22 cellular contexts compared by ENCODE assay signal in the genomic region with DNA sequence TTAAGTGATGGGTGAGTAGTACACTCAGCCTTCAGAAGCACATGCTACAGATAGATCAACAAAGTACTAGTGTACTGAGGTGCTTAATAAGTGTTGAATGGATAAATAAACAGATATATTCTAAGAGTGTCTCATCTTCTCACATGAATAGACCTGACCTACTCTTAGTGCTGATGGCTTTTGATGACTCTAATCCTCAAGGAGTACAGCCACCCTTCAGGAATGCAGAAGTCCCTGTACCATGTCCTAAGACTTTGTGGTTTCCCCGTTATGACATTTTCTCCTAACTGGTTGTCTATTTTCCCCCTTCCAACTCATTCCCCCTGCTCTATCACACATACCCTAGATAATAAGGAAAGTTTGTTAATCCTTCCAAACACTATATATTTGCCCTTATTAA.
DNase-seq lines count a peak whose midpoint lies in the region; ATAC-seq, FAIRE-seq and TF ChIP-seq lines count a peak whose summit lies in the region.
"Had no signal": no experiment of that assay in that cellular context is flagged by ENCODE, and none has a peak within 500 bp of the region (broad histone marks: within the 10 kb centered on the region; RNA-seq: fewer than 3 reads in every experiment).

No MANE protein-coding gene starts in this region.

- ATAC-seq in HG03039 (IDR thresholded peaks at IDR 0.05; ENCODE audit: unreplicated experiment): no peak
- ATAC-seq in GM21619 (IDR thresholded peaks at IDR 0.05; ENCODE audit: unreplicated experiment): no peak
- ATAC-seq: A549, K562, SK-N-SH treated with all-trans-retinoic acid at 6 μM for 48 hours had no signal

- dilution Hi-C loops in keratinocyte (cut with MboI; ENCODE audit: extremely low pct_ligation_motif_present, low sequenced_read_pairs): no loop called here

- 47 to 63% methylated on average over 1 of the region's 1 CpG for WGBS in GM23248 (ENCODE audit: low coverage in 1 of 2, low lambda C conversion rate in 2 of 2, missing lambda C conversion rate in 2 of 2), 2 experiments

- no peaks in the 10 kb centered on the region for H3K9me2 ChIP-seq in GM23248 (ENCODE audit: insufficient read depth)

- peak; percentile 9 for DNase-seq in AG10803 (ENCODE audit: low read depth)
- DNase-seq in GM23248: peak; percentile 19
- DNase-seq in amniotic epithelial cell (ENCODE audit: low read depth): peak; percentile 27
- peak; percentile 11 for DNase-seq in keratinocyte (ENCODE audit: low read depth, low spot score)
- no peak for DNase-seq in activated CD8-positive, alpha-beta memory T cell treated with anti-CD3 and anti-CD28 coated beads for 24 hours
- no peak for DNase-seq in NCI-H510A (lab: John Stamatoyannopoulos, UW)
- DNase-seq: COR-L47, DMS79, GDM1, H7, NCI-H1092, NCI-H2107, NCI-H226, NCI-H526 treated with DMSO at 0.1 percent for 48 hours, SHP77 treated with DMSO at 0.1 percent for 48 hours, T-helper 1 cell had no signal

- H2AFZ ChIP-seq in GM23248 (no peak overlapping the region), keratinocyte (ENCODE audit: control insufficient read depth, low read length) (no peak overlapping the region)

- no peak overlapping the region for H3K4me2 ChIP-seq in GM23248 (ENCODE audit: unreplicated experiment)
- no peak overlapping the region for H3K4me2 ChIP-seq in keratinocyte (ENCODE audit: control insufficient read depth, extremely low read depth, insufficient read depth, low read depth, low read length)
- H3K4me2 ChIP-seq: A549 had no signal

- H3F3A ChIP-seq in GM23248 (ENCODE audit: insufficient read depth): no peaks in the 10 kb centered on the region

- H3K4me1 ChIP-seq in GM23248 (ENCODE audit: insufficient read depth): no peaks in the 10 kb centered on the region
- no peaks in the 10 kb centered on the region for H3K4me1 ChIP-seq in keratinocyte (ENCODE audit: control insufficient read depth, extremely low read depth, insufficient read depth, low read length)
- H3K4me1 ChIP-seq: A549 had no signal

- in situ Hi-C loops in GM23248 (cut with MboI): no loop called here

- no peaks in the 10 kb centered on the region for H3K27me3 ChIP-seq in GM23248 (replicated peaks; ENCODE audit: insufficient read depth)
- no peaks in the 10 kb centered on the region for H3K27me3 ChIP-seq in keratinocyte (ENCODE audit: control insufficient read depth, extremely low read depth, insufficient read depth, low read length)

- no peaks in the 10 kb centered on the region for H3K36me3 ChIP-seq in GM23248 (ENCODE audit: low read depth)
- H3K36me3 ChIP-seq in keratinocyte (ENCODE audit: control insufficient read depth in 2 of 2, extremely low read depth in 1 of 2, insufficient read depth in 2 of 2, low read length in 2 of 2): no peaks in the 10 kb centered on the region

- H4K20me1 ChIP-seq in GM23248 (ENCODE audit: insufficient read depth) (no peaks in the 10 kb centered on the region), keratinocyte (ENCODE audit: control insufficient read depth, extremely low read depth, insufficient read depth, low read length) (no peaks in the 10 kb centered on the region)

- no peak overlapping the region for H3K27ac ChIP-seq in GM23248
- no peak overlapping the region for H3K27ac ChIP-seq in keratinocyte (ENCODE audit: control insufficient read depth, insufficient read depth, low read length)
- H3K27ac ChIP-seq: A549 had no signal

- no peaks in the 10 kb centered on the region for H3K9me1 ChIP-seq in keratinocyte (ENCODE audit: control insufficient read depth, extremely low read depth, insufficient read depth, low read length)

- TF ChIP-seq CTCF in AG10803 (conservative IDR thresholded peaks at IDR 0.05; ENCODE audit: low read length) (no peak), keratinocyte (optimal IDR thresholded peaks at IDR 0.05 in 1 of 3, IDR thresholded peaks at IDR 0.05 in 1 of 3, conservative IDR thresholded peaks at IDR 0.05 in 1 of 3; ENCODE audit: extremely low read depth in 1 of 3, insufficient read depth in 2 of 3, low read length in 3 of 3) (no peak)

- no peak for FAIRE-seq in keratinocyte (lab: Jason Lieb, UNC)
- FAIRE-seq: A549, GM12891, K562 had no signal

- H3K9me3 ChIP-seq in GM23248 (ENCODE audit: low read depth) (no peaks in the 10 kb centered on the region), keratinocyte (ENCODE audit: control insufficient read depth, low read depth, low read length) (no peaks in the 10 kb centered on the region)
- H3K9me3 ChIP-seq: A549 had no signal

- H3K4me3 ChIP-seq in AG10803 (ENCODE audit: low read length) (no peak overlapping the region), GM23248 (no peak overlapping the region), keratinocyte (ENCODE audit: control insufficient read depth in 2 of 3, extremely low read depth in 1 of 3, insufficient read depth in 2 of 3, low read depth in 1 of 3, low read length in 3 of 3) (no peak overlapping the region)
- H3K4me3 ChIP-seq: A549, K562 had no signal

- H3K9ac ChIP-seq in GM23248: no peak overlapping the region
- no peak overlapping the region for H3K9ac ChIP-seq in keratinocyte (ENCODE audit: control insufficient read depth, extremely low read depth, insufficient read depth, low read length)

- no peaks in the 10 kb centered on the region for H3K79me2 ChIP-seq in GM23248 (ENCODE audit: insufficient read depth)
- no peaks in the 10 kb centered on the region for H3K79me2 ChIP-seq in keratinocyte (ENCODE audit: control insufficient read depth, insufficient read depth, low read length)

Comparison
In these comparisons a context has a peak if more than half of its experiments do, and no peak if none do; other contexts are left out.
1. DNase-seq: peak in AG10803 (single experiment), GM23248 (single experiment), amniotic epithelial cell (single experiment) and keratinocyte (single experiment); none in activated CD8-positive, alpha-beta memory T cell treated with anti-CD3 and anti-CD28 coated beads for 24 hours (single experiment) and NCI-H510A (single experiment).